ENCODE assay signal across 17 cellular contexts in genomic region chr4:3196670-3197359, GRCh38. TPM values are rescaled to one million over a fixed set of nuclear protein-coding genes. Genes with fewer than 3 reads are reported as not detected.
DNase-seq lines count a peak whose midpoint lies in the region; ATAC-seq and TF ChIP-seq lines count a peak whose summit lies in the region.
"Had no signal": no experiment of that assay in that cellular context is flagged by ENCODE, and none has a peak within 500 bp of the region (broad histone marks: within the 10 kb centered on the region; RNA-seq: fewer than 3 reads in every experiment).

No MANE protein-coding gene starts in this region.

- peak overlapping the region; percentile 5 for H3K27ac Mint-ChIP-seq in activated CD4-positive, alpha-beta T cell treated with anti-CD3 and anti-CD28 coated beads for 36 hours
- H3K27ac Mint-ChIP-seq in CD14-positive monocyte (peak overlapping the region in 4 of 7 donors; percentile 14 to 78 (median 52)), T-helper 17 cell (peak overlapping the region; percentile 84), memory B cell (peak overlapping the region; percentile 14)
- H3K27ac Mint-ChIP-seq: stimulated activated memory B cell treated with anti-CD40 and anti-IgM and Interleukin-4, amounts not matched to agents 10 μg/mL and 1 μg/mL and 100 μg/mL, for 72 hours had no signal

- no peak for DNase-seq in activated CD4-positive, alpha-beta T cell treated with anti-CD3 and anti-CD28 coated beads for 36 hours
- no peak for DNase-seq in activated CD4-positive, alpha-beta T cell treated with anti-CD3 and anti-CD28 coated beads for 48 hours
- no peak for DNase-seq in CD14-positive monocyte (ENCODE audit: low spot score)
- DNase-seq in T-helper 17 cell, result no peak
- DNase-seq in memory B cell (ENCODE audit: low spot score in 2 of 2), result no peak
- DNase-seq in NCI-H748 (lab: John Stamatoyannopoulos, UW; ENCODE audit: unreplicated experiment), result no peak
- DNase-seq: dorsolateral prefrontal cortex, left cardiac atrium, NCI-H345, transverse colon had no signal

- H3K36me3 Mint-ChIP-seq in activated CD4-positive, alpha-beta T cell treated with anti-CD3 and anti-CD28 coated beads for 36 hours (ENCODE audit: low read depth), result peaks cover 20% of the 10 kb centered on the region
- H3K36me3 Mint-ChIP-seq in CD14-positive monocyte (peaks cover 82 to 85% of the 10 kb centered on the region in 2 donors), T-helper 17 cell (ENCODE audit: low read depth) (peaks cover 11% of the 10 kb centered on the region), memory B cell (peaks cover 20% of the 10 kb centered on the region)

- POLR2A ChIA-PET in activated CD4-positive, alpha-beta T cell treated with anti-CD3 and anti-CD28 coated beads for 36 hours (lab: Charles Lee), result interaction anchor here (0.6 kb wide), 1 partner anchor 95 kb away, joined by 3 read pairs; no protein-coding TSS in a partner anchor

- H3K9me3 Mint-ChIP-seq in activated CD4-positive, alpha-beta T cell treated with anti-CD3 and anti-CD28 coated beads for 36 hours (ENCODE audit: low read depth), result no peaks in the 10 kb centered on the region
- H3K9me3 Mint-ChIP-seq in CD14-positive monocyte (no peaks in the 10 kb centered on the region), memory B cell (no peaks in the 10 kb centered on the region)
- H3K9me3 Mint-ChIP-seq: stimulated activated memory B cell treated with anti-CD40 and anti-IgM and Interleukin-4, amounts not matched to agents 10 μg/mL and 1 μg/mL and 100 μg/mL, for 72 hours had no signal

- intact Hi-C loops in activated CD4-positive, alpha-beta T cell treated with anti-CD3 and anti-CD28 coated beads for 36 hours (cut with DNase I, micrococcal nuclease), result no loop called here
- intact Hi-C loops in CD14-positive monocyte (cut with micrococcal nuclease), result loop anchor here in 1 of 2 donors (10.0 kb wide), 2 partner anchors 108 to 248 kb away; partner anchors contain the start of gene HGFAC

- H3K4me1 Mint-ChIP-seq in activated CD4-positive, alpha-beta T cell treated with anti-CD3 and anti-CD28 coated beads for 36 hours, result peaks cover 62% of the 10 kb centered on the region
- H3K4me1 Mint-ChIP-seq in CD14-positive monocyte, result peaks cover 7% of the 10 kb centered on the region
- peaks cover 39% of the 10 kb centered on the region for H3K4me1 Mint-ChIP-seq in T-helper 17 cell
- peaks cover 3% of the 10 kb centered on the region for H3K4me1 Mint-ChIP-seq in memory B cell

- no peaks in the 10 kb centered on the region for H3K9me3 ChIP-seq in T-helper 17 cell (ENCODE audit: control insufficient read depth, low read length, poor library complexity, severe bottlenecking)
- H3K9me3 ChIP-seq: BLaER1 treated with 17β-estradiol and CSF1 and Interleukin-3, amounts not matched to agents 10 nM and 100 nM; gastroesophageal sphincter; neutrophil; transverse colon had no signal

- H3K27me3 Mint-ChIP-seq in activated CD4-positive, alpha-beta T cell treated with anti-CD3 and anti-CD28 coated beads for 36 hours, result no peaks in the 10 kb centered on the region
- H3K27me3 Mint-ChIP-seq in CD14-positive monocyte (ENCODE audit: low read depth in 3 of 3), result peaks cover 0 to 5% (median 0%) of the 10 kb centered on the region in 3 donors
- H3K27me3 Mint-ChIP-seq in T-helper 17 cell, result no peaks in the 10 kb centered on the region
- no peaks in the 10 kb centered on the region for H3K27me3 Mint-ChIP-seq in memory B cell
- H3K27me3 Mint-ChIP-seq: stimulated activated memory B cell treated with anti-CD40 and anti-IgM and Interleukin-4, amounts not matched to agents 10 μg/mL and 1 μg/mL and 100 μg/mL, for 72 hours had no signal

- no peak for ATAC-seq in activated CD4-positive, alpha-beta T cell treated with anti-CD3 and anti-CD28 coated beads for 36 hours
- ATAC-seq in T-helper 17 cell (no peak), memory B cell (ENCODE audit: low read depth) (no peak), HG02759 (IDR thresholded peaks at IDR 0.05; ENCODE audit: unreplicated experiment) (no peak), HG02884 (IDR thresholded peaks at IDR 0.05; ENCODE audit: unreplicated experiment) (no peak)
- ATAC-seq: esophagus mucosa; gastroesophageal sphincter; left cardiac atrium; stimulated activated memory B cell treated with anti-CD40 and anti-IgM and Interleukin-4, amounts not matched to agents 10 μg/mL and 1 μg/mL and 100 μg/mL, for 72 hours had no signal

- no peak for TF ChIP-seq CTCF in CD14-positive monocyte (IDR thresholded peaks at IDR 0.05)

- CTCF ChIA-PET in activated CD4-positive, alpha-beta T cell treated with anti-CD3 and anti-CD28 coated beads for 36 hours (lab: Charles Lee), result interaction anchor here (0.7 to 1.8 kb wide), 2 partner anchors 22 to 805 kb away, joined by 4 read pairs; no protein-coding TSS in a partner anchor

- no peak overlapping the region for H3K4me3 Mint-ChIP-seq in activated CD4-positive, alpha-beta T cell treated with anti-CD3 and anti-CD28 coated beads for 36 hours
- H3K4me3 Mint-ChIP-seq in CD14-positive monocyte, result no peak overlapping the region
- H3K4me3 Mint-ChIP-seq in T-helper 17 cell, result peak overlapping the region; percentile 61
- H3K4me3 Mint-ChIP-seq in memory B cell, result no peak overlapping the region
- H3K4me3 Mint-ChIP-seq: stimulated activated memory B cell treated with anti-CD40 and anti-IgM and Interleukin-4, amounts not matched to agents 10 μg/mL and 1 μg/mL and 100 μg/mL, for 72 hours had no signal

RNA-seq across cellular contexts. Expression of gene MSANTD1, which starts 52.1 kb away (rescaled TPM):
- total RNA-seq in activated CD4-positive, alpha-beta T cell treated with anti-CD3 and anti-CD28 coated beads for 36 hours, result under 1 TPM; 0.46 to 0.69 TPM
- polyA plus RNA-seq in CD14-positive monocyte, result not detected
- 1 to 10 TPM; 1.5 to 1.7 TPM for total RNA-seq in T-helper 17 cell

Comparison
In these comparisons a context has a peak if more than half of its experiments do, and no peak if none do; other contexts are left out.
1. H3K27ac Mint-ChIP-seq: peak in every context shown above with its lines; median percentile 84 in T-helper 17 cell; 52 in CD14-positive monocyte; 14 in memory B cell; 5 in activated CD4-positive, alpha-beta T cell treated with anti-CD3 and anti-CD28 coated beads for 36 hours.